In the genomic region with DNA sequence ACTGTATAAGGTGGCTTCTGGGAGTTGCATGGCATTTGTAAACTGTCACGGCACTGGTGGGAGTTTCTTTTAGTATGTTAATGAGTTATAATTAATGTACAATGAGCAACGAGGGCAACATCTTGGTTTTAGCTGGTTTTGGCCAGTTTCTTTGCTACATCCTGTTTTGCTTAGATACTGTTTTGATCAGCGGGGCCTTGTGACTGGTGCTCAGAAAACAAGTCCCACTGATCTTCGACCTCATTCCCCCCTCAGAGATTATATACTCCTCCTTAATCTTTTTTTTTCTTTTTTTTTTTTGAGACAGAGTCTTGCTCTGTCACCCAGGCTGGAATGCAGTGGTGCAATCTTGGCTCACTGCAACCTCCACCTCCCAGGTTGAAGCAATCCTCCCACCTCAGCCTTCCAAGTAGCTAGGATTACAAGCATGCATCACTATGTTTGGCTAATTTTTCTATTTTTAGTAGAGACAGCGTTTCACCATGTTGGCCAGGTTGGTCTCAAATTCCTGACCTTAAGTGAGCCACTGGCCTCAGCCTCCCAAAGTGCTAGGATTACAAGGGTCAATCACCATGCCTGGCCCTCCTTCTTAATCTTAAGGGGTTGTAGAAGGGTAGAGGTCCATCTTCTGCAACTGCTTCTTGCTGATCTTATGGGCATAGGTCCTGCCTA, we compare ENCODE assay signal across 21 cellular contexts. TPM values are rescaled to one million over a fixed set of nuclear protein-coding genes. Genes with fewer than 3 reads are reported as not detected.
DNase-seq lines count a peak whose midpoint lies in the region; ATAC-seq, FAIRE-seq and TF ChIP-seq lines count a peak whose summit lies in the region.
"Had no signal": no experiment of that assay in that cellular context is flagged by ENCODE, and none has a peak within 500 bp of the region (broad histone marks: within the 10 kb centered on the region; RNA-seq: fewer than 3 reads in every experiment).

No MANE protein-coding gene starts in this region.

- H4K20me1 ChIP-seq in GM23248 (ENCODE audit: insufficient read depth) = no peaks in the 10 kb centered on the region
- no peaks in the 10 kb centered on the region for H4K20me1 ChIP-seq in K562 (replicated peaks; ENCODE audit: control insufficient read depth, insufficient read depth, low read length)
- H4K20me1 ChIP-seq: BLaER1 had no signal

- POLR2A ChIA-PET in A549 (lab: Yijun Ruan, JAX) (no interaction called here), K562 (lab: Yijun Ruan, JAX) (interaction anchor here (0.7 to 1.3 kb wide), 3 partner anchors 10 to 212 kb away, joined by 3 to 4 read pairs (median 3); no protein-coding TSS in a partner anchor), HEK293T (lab: Yijun Ruan, JAX) (no interaction called here)

- in situ Hi-C loops in GM23248 (cut with MboI) = no loop called here
- in situ Hi-C loops in K562 (cut with MboI) = no loop called here

- TF ChIP-seq POLR2A in A549 (IDR thresholded peaks at IDR 0.05; ENCODE audit: low read length) (no peak), K562 (conservative IDR thresholded peaks at IDR 0.05) (no peak)

- H3K9me3 Mint-ChIP-seq in chondrocyte (ENCODE audit: low read depth) = peaks cover 23% of the 10 kb centered on the region

- intact Hi-C loops in K562 (cut with micrococcal nuclease) = no loop called here

- H3K4me3 ChIP-seq in A549 (no peak overlapping the region), GM23248 (no peak overlapping the region), K562 (no peak overlapping the region), fibroblast of pulmonary artery (replicated peaks; ENCODE audit: low read depth, low read length) (no peak overlapping the region)
- H3K4me3 ChIP-seq: BLaER1 had no signal

- no peak overlapping the region for H3K27ac Mint-ChIP-seq in chondrocyte (ENCODE audit: unreplicated experiment)
- H3K27ac Mint-ChIP-seq: H9 had no signal

- peaks cover 1% of the 10 kb centered on the region for H3K27me3 Mint-ChIP-seq in chondrocyte (ENCODE audit: low read depth)
- H3K27me3 Mint-ChIP-seq: CD8-positive, alpha-beta memory T cell had no signal

- H3K4me3 Mint-ChIP-seq in chondrocyte (ENCODE audit: unreplicated experiment) = no peak overlapping the region
- H3K4me3 Mint-ChIP-seq: H9 had no signal

- TF ChIP-seq RAD21 in A549 (conservative IDR thresholded peaks at IDR 0.05 in 1 of 2, IDR thresholded peaks at IDR 0.05 in 1 of 2) (no peak), K562 (CRISPR knock-in tag; conservative IDR thresholded peaks at IDR 0.05 in 1 of 2, IDR thresholded peaks at IDR 0.05 in 1 of 2) (no peak)

- no peaks in the 10 kb centered on the region for H3K9me2 ChIP-seq in GM23248 (ENCODE audit: insufficient read depth)

- no peaks in the 10 kb centered on the region for H3K4me1 ChIP-seq in A549
- H3K4me1 ChIP-seq in GM23248 (ENCODE audit: insufficient read depth) = no peaks in the 10 kb centered on the region
- no peaks in the 10 kb centered on the region; a peak in 1 of 5 replicates for H3K4me1 ChIP-seq in K562 (replicated peaks in 1 of 2; ENCODE audit: control insufficient read depth in 2 of 2, insufficient read depth in 2 of 2, low read length in 2 of 2)
- H3K4me1 ChIP-seq: BLaER1 had no signal

- H3K79me2 ChIP-seq in GM23248 (ENCODE audit: insufficient read depth) (no peaks in the 10 kb centered on the region), K562 (ENCODE audit: control insufficient read depth, insufficient read depth, low read length) (no peaks in the 10 kb centered on the region)

- WGBS in A549 (ENCODE audit: missing lambda C conversion rate) = 23% methylated on average over 5 of the region's 5 CpGs
- 24 to 28% methylated on average over 5 of the region's 5 CpGs for WGBS in GM23248 (ENCODE audit: low coverage in 1 of 2, low lambda C conversion rate in 2 of 2, missing lambda C conversion rate in 2 of 2), 2 experiments
- WGBS in K562 (ENCODE audit: insufficient coverage, low coverage, missing lambda C conversion rate) = 22% methylated on average over 5 of the region's 5 CpGs

- no peak overlapping the region for H3K27ac ChIP-seq in A549
- H3K27ac ChIP-seq in GM23248 = no peak overlapping the region
- H3K27ac ChIP-seq in K562 (ENCODE audit: extremely low read depth, low read depth, low read length) = no peak overlapping the region
- H3K27ac ChIP-seq: BLaER1, HL-60 had no signal

- DNase-seq in A549 (ENCODE audit: low read depth in 1 of 2, low spot score in 1 of 2) (no peak), GM23248 (no peak), K562 (ENCODE audit: extremely low read depth in 1 of 4, low spot score in 3 of 4) (no peak), fibroblast of pulmonary artery (ENCODE audit: low read depth) (peak; percentile 26), HEK293T (ENCODE audit: extremely low spot score) (no peak), DMS153 treated with DMSO at 0.1 percent for 48 hours (lab: John Stamatoyannopoulos, UW; ENCODE audit: unreplicated experiment) (no peak), chondrocyte (ENCODE audit: low spot score) (no peak)
- DNase-seq: CD8-positive, alpha-beta memory T cell; H9; IMR-90; Karpas-422; NCI-H1105; NCI-H2081; NCI-H2171 treated with DMSO at 0.1 percent for 48 hours; NCI-H446 treated with DMSO at 0.1 percent for 48 hours; NCI-H748 treated with DMSO at 0.1 percent for 48 hours; SHP77 had no signal

- ATAC-seq in A549 (no peak), K562 (no peak), GM21526 (IDR thresholded peaks at IDR 0.05; ENCODE audit: low FRiP score, unreplicated experiment) (no peak)

- BruUV-seq in K562 (replicated peaks; lab: Mats Ljungman, UMichigan) = no TSS peak

- no peaks in the 10 kb centered on the region for H3K9me1 ChIP-seq in K562 (ENCODE audit: control insufficient read depth, insufficient read depth, low read length)

- H3K9ac ChIP-seq in GM23248 (no peak overlapping the region), K562 (ENCODE audit: insufficient read depth in 1 of 2, low read depth in 2 of 2, low read length in 2 of 2) (no peak overlapping the region)
- H3K9ac ChIP-seq: BLaER1 had no signal

- H3K9me3 ChIP-seq in A549 (peaks cover 37% of the 10 kb centered on the region; the same call in 2 of the 3 replicates), GM23248 (ENCODE audit: low read depth) (no peaks in the 10 kb centered on the region), K562 (replicated peaks; ENCODE audit: control insufficient read depth, insufficient read depth, low read depth, low read length) (no peaks in the 10 kb centered on the region)

- H3K36me3 ChIP-seq in GM23248 (ENCODE audit: low read depth) = no peaks in the 10 kb centered on the region
- H3K36me3 ChIP-seq in K562 (ENCODE audit: control insufficient read depth, insufficient read depth, low read length) = no peaks in the 10 kb centered on the region
- H3K36me3 ChIP-seq: BLaER1 had no signal

- no peak for FAIRE-seq in A549 (lab: Jason Lieb, UNC)
- no peak for FAIRE-seq in K562 (lab: Jason Lieb, UNC)
- FAIRE-seq: A204.1 had no signal

- H3K4me2 ChIP-seq in A549 = 0 out of 3 replicates have a peak overlapping the region, but pooled peaks have one; percentile 31
- H3K4me2 ChIP-seq in GM23248 (ENCODE audit: unreplicated experiment) = peak overlapping the region; percentile 23
- H3K4me2 ChIP-seq in K562 (ENCODE audit: insufficient read depth, low read length) = 0 out of 2 replicates have a peak overlapping the region, but pooled peaks have one; percentile 39

- H2AFZ ChIP-seq in GM23248 (peak overlapping the region; percentile 72), K562 (ENCODE audit: low read depth, low read length) (peak overlapping the region; percentile 88)

- no peaks in the 10 kb centered on the region for H3K27me3 ChIP-seq in GM23248 (replicated peaks; ENCODE audit: insufficient read depth)
- no peaks in the 10 kb centered on the region for H3K27me3 ChIP-seq in K562 (ENCODE audit: control insufficient read depth in 2 of 2, insufficient read depth in 2 of 2, low read length in 2 of 2)
- H3K27me3 ChIP-seq: BLaER1 had no signal

- H3K4me1 Mint-ChIP-seq in chondrocyte (ENCODE audit: low read depth) = no peaks in the 10 kb centered on the region
- H3K4me1 Mint-ChIP-seq: H9 had no signal

- TF ChIP-seq CTCF in A549 (IDR thresholded peaks at IDR 0.05) (no peak), K562 (IDR thresholded peaks at IDR 0.05 in 2 of 3, conservative IDR thresholded peaks at IDR 0.05 in 1 of 3; ENCODE audit: insufficient read depth in 2 of 3, low read depth in 1 of 3, low read length in 3 of 3) (no peak), fibroblast of pulmonary artery (IDR thresholded peaks at IDR 0.05; ENCODE audit: low read length, missing control alignments) (no peak), chondrocyte (IDR thresholded peaks at IDR 0.05) (no peak)

- CTCF ChIA-PET in A549 (lab: Yijun Ruan, JAX) (interaction anchor here (1.1 to 2.2 kb wide), 4 partner anchors 10 to 155 kb away, joined by 3 to 6 read pairs (median 3); no protein-coding TSS in a partner anchor), K562 (lab: Yijun Ruan, JAX; ENCODE audit: low intra/inter-chr PET ratio) (no interaction called here), HEK293T (lab: Yijun Ruan, JAX) (interaction anchor here (0.7 kb wide), 1 partner anchor 134 kb away, joined by 4 read pairs; no protein-coding TSS in a partner anchor)

- no peaks in the 10 kb centered on the region for H3F3A ChIP-seq in GM23248 (ENCODE audit: insufficient read depth)

- no peaks in the 10 kb centered on the region for H3K36me3 Mint-ChIP-seq in chondrocyte (ENCODE audit: low read depth)

- TF ChIP-seq EP300 in A549 (IDR thresholded peaks at IDR 0.05) (no peak), K562 (IDR thresholded peaks at IDR 0.05; ENCODE audit: low read length) (no peak)

RNA-seq across cellular contexts. Expression of a gene that starts 21.4 kb away (rescaled TPM):
- polyA plus RNA-seq in A549 (2011; rRNA removed) (3.5 and 3.9 TPM in 2 replicates), A549 (2017; fragmentation: RNase III; extraction: RNeasy Plus Mini Kit Qiagen cat#74134 plus additional on column Dnase treatment) (2.6 to 2.8 TPM (median 2.8 TPM) in 3 replicates), GM23248 (2016; fragmentation: Nextera tagmentation; extraction: Ambion mirVana) (7.2 and 7.8 TPM in 2 replicates), K562 (2011; rRNA removed) (4.4 and 5.8 TPM in 2 replicates), K562 (2014; fragmentation: Illumina TruSeq; extraction: Trizol) (2.4 and 2.8 TPM in 2 replicates), K562 (2014; fragmentation: Nextera tagmentation; extraction: Ambion mirVana) (under 1 TPM; 0.71 to 0.73 TPM), K562 (2014; rRNA removed) (6.0 and 6.7 TPM in 2 replicates)
- 4.3 and 4.7 TPM in 2 replicates for polyA plus RNA-seq in A549 (2012; cell fraction: cytosol; rRNA removed)
- polyA plus RNA-seq in A549 (2012; cell fraction: nucleus; rRNA removed) = 2.9 and 4.1 TPM in 2 replicates
- 1.5 and 1.6 TPM in 2 replicates for polyA minus RNA-seq in A549 (2011; rRNA and poly(A)+ RNA removed)
- total RNA-seq in GM23248 (2014; rRNA removed; shearing (Covaris generic)) = 7.6 and 8.1 TPM in 2 replicates
- total RNA-seq in K562 (2011; cell fraction: chromatin; rRNA removed; ENCODE audit: low replicate concordance) = 5.1 and 5.5 TPM in 2 replicates
- 4.3 TPM in 2 replicates for total RNA-seq in K562 (2011; cell fraction: nucleolus; rRNA removed)
- total RNA-seq in K562 (2011; cell fraction: nucleoplasm; rRNA removed) = 5.1 and 8.2 TPM in 2 replicates
- total RNA-seq in K562 (2014; rRNA removed) (3.2 and 4.3 TPM in 2 replicates), K562 (2014; rRNA removed; fragmentation: Illumina TruSeq; extraction: Trizol) (2.2 and 2.8 TPM in 2 replicates), K562 (2015; rRNA removed; fragmentation: Illumina TruSeq; extraction: Trizol) (2.3 TPM in 2 replicates), K562 (2021) (3.2 and 3.3 TPM in 2 replicates), chondrocyte (3.9 to 8.8 TPM (median 4.8 TPM) in 3 replicates)
- 8.4 and 8.9 TPM in 2 replicates for polyA plus RNA-seq in K562 (2011; cell fraction: cytosol; rRNA removed)
- 10.8 and 11.8 TPM in 2 replicates for polyA plus RNA-seq in K562 (2011; cell fraction: nucleus; rRNA removed)
- 4.4 and 5.3 TPM in 2 replicates for polyA plus RNA-seq in K562 (2012)
- polyA minus RNA-seq in K562 (2011; rRNA and poly(A)+ RNA removed) = 1.8 and 2.2 TPM in 2 replicates
- 1.8 and 2.4 TPM in 2 replicates for polyA minus RNA-seq in K562 (2011; cell fraction: cytosol; rRNA and poly(A)+ RNA removed)
- 5.4 and 7.7 TPM in 2 replicates for polyA minus RNA-seq in K562 (2011; cell fraction: nucleus; rRNA and poly(A)+ RNA removed)
